Comparison of ENCODE assay signal across 2 cellular contexts in genomic region chr2:196809260-196809659, GRCh38.
TF ChIP-seq lines count a peak whose summit lies in the region.

TSS of gene C2orf66 (minus strand) at chr2:196809355. CDS start at chr2:196809336, 19 bp downstream.

TF ChIP-seq in IMR-90, 13 proteins besides CTCF, POLR2A, EP300 and RAD21 (continued from another document):
- no peak for TF ChIP-seq USF2 (IDR thresholded peaks at IDR 0.05; ENCODE audit: low read depth, low read length)
- no peak for TF ChIP-seq RCOR1 (IDR thresholded peaks at IDR 0.05; ENCODE audit: insufficient replicate concordance, low read length)
- no peak for TF ChIP-seq MAFK (IDR thresholded peaks at IDR 0.05; ENCODE audit: low read depth, low read length)
- TF ChIP-seq NFE2L2 (IDR thresholded peaks at IDR 0.05; ENCODE audit: low read depth, low read length) = no peak
- TF ChIP-seq MAZ (IDR thresholded peaks at IDR 0.05; ENCODE audit: borderline replicate concordance, low read depth, low read length) = no peak
- TF ChIP-seq MXI1 (IDR thresholded peaks at IDR 0.05; ENCODE audit: borderline replicate concordance, low read depth, low read length) = no peak
- no peak for TF ChIP-seq BHLHE40 (IDR thresholded peaks at IDR 0.05; ENCODE audit: low read depth, low read length)
- TF ChIP-seq CEBPB (IDR thresholded peaks at IDR 0.05; ENCODE audit: low read depth, low read length) = no peak
- TF ChIP-seq SMC3 (IDR thresholded peaks at IDR 0.05; ENCODE audit: low read depth, low read length) = no peak
- TF ChIP-seq CHD1 (IDR thresholded peaks at IDR 0.05; ENCODE audit: low read depth, low read length) = no peak

TF ChIP-seq in WTC11, 78 proteins besides CTCF, POLR2A, EP300 and RAD21 (continued from another document):
- TF ChIP-seq, protein P1, sequence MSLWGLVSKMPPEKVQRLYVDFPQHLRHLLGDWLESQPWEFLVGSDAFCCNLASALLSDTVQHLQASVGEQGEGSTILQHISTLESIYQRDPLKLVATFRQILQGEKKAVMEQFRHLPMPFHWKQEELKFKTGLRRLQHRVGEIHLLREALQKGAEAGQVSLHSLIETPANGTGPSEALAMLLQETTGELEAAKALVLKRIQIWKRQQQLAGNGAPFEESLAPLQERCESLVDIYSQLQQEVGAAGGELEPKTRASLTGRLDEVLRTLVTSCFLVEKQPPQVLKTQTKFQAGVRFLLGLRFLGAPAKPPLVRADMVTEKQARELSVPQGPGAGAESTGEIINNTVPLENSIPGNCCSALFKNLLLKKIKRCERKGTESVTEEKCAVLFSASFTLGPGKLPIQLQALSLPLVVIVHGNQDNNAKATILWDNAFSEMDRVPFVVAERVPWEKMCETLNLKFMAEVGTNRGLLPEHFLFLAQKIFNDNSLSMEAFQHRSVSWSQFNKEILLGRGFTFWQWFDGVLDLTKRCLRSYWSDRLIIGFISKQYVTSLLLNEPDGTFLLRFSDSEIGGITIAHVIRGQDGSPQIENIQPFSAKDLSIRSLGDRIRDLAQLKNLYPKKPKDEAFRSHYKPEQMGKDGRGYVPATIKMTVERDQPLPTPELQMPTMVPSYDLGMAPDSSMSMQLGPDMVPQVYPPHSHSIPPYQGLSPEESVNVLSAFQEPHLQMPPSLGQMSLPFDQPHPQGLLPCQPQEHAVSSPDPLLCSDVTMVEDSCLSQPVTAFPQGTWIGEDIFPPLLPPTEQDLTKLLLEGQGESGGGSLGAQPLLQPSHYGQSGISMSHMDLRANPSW (CRISPR knock-in tag; conservative IDR thresholded peaks at IDR 0.05; ENCODE audit: low read depth) = no peak
- TF ChIP-seq EMX1 (CRISPR knock-in tag; IDR thresholded peaks at IDR 0.05) (no peak), PRDM15 (CRISPR knock-in tag; IDR thresholded peaks at IDR 0.05) (no peak), GABPB1 (CRISPR knock-in tag; IDR thresholded peaks at IDR 0.05) (no peak), FOXK1 (CRISPR knock-in tag; IDR thresholded peaks at IDR 0.05) (no peak), ZNF219 (CRISPR knock-in tag; IDR thresholded peaks at IDR 0.05; ENCODE audit: borderline replicate concordance) (no peak), MYBL2 (CRISPR knock-in tag; IDR thresholded peaks at IDR 0.05) (no peak), ETV6 (CRISPR knock-in tag; IDR thresholded peaks at IDR 0.05) (no peak), ATF1 (CRISPR knock-in tag; IDR thresholded peaks at IDR 0.05) (no peak), CBFB (CRISPR knock-in tag; IDR thresholded peaks at IDR 0.05; ENCODE audit: low read depth) (no peak), SP1 (CRISPR knock-in tag; conservative IDR thresholded peaks at IDR 0.05) (no peak), RELA (CRISPR knock-in tag; IDR thresholded peaks at IDR 0.05; ENCODE audit: borderline replicate concordance) (no peak), JAZF1 (CRISPR knock-in tag; IDR thresholded peaks at IDR 0.05) (no peak)
- TF ChIP-seq, protein P2, sequence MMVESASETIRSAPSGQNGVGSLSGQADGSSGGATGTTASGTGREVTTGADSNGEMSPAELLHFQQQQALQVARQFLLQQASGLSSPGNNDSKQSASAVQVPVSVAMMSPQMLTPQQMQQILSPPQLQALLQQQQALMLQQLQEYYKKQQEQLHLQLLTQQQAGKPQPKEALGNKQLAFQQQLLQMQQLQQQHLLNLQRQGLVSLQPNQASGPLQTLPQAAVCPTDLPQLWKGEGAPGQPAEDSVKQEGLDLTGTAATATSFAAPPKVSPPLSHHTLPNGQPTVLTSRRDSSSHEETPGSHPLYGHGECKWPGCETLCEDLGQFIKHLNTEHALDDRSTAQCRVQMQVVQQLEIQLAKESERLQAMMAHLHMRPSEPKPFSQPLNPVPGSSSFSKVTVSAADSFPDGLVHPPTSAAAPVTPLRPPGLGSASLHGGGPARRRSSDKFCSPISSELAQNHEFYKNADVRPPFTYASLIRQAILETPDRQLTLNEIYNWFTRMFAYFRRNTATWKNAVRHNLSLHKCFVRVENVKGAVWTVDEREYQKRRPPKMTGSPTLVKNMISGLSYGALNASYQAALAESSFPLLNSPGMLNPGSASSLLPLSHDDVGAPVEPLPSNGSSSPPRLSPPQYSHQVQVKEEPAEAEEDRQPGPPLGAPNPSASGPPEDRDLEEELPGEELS (CRISPR knock-in tag; IDR thresholded peaks at IDR 0.05) = no peak
- TF ChIP-seq, protein P3, sequence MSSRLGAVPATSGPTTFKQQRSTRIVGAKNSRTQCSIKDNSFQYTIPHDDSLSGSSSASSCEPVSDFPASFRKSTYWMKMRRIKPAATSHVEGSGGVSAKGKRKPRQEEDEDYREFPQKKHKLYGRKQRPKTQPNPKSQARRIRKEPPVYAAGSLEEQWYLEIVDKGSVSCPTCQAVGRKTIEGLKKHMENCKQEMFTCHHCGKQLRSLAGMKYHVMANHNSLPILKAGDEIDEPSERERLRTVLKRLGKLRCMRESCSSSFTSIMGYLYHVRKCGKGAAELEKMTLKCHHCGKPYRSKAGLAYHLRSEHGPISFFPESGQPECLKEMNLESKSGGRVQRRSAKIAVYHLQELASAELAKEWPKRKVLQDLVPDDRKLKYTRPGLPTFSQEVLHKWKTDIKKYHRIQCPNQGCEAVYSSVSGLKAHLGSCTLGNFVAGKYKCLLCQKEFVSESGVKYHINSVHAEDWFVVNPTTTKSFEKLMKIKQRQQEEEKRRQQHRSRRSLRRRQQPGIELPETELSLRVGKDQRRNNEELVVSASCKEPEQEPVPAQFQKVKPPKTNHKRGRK (CRISPR knock-in tag; IDR thresholded peaks at IDR 0.05; ENCODE audit: borderline replicate concordance) = no peak
- TF ChIP-seq, protein P4, sequence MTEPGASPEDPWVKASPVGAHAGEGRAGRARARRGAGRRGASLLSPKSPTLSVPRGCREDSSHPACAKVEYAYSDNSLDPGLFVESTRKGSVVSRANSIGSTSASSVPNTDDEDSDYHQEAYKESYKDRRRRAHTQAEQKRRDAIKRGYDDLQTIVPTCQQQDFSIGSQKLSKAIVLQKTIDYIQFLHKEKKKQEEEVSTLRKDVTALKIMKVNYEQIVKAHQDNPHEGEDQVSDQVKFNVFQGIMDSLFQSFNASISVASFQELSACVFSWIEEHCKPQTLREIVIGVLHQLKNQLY (CRISPR knock-in tag; IDR thresholded peaks at IDR 0.05) = no peak
- TF ChIP-seq, protein P5, sequence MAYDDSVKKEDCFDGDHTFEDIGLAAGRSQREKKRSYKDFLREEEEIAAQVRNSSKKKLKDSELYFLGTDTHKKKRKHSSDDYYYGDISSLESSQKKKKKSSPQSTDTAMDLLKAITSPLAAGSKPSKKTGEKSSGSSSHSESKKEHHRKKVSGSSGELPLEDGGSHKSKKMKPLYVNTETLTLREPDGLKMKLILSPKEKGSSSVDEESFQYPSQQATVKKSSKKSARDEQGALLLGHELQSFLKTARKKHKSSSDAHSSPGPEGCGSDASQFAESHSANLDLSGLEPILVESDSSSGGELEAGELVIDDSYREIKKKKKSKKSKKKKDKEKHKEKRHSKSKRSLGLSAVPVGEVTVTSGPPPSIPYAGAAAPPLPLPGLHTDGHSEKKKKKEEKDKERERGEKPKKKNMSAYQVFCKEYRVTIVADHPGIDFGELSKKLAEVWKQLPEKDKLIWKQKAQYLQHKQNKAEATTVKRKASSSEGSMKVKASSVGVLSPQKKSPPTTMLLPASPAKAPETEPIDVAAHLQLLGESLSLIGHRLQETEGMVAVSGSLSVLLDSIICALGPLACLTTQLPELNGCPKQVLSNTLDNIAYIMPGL (CRISPR knock-in tag; IDR thresholded peaks at IDR 0.05) = no peak
- TF ChIP-seq, protein P6, sequence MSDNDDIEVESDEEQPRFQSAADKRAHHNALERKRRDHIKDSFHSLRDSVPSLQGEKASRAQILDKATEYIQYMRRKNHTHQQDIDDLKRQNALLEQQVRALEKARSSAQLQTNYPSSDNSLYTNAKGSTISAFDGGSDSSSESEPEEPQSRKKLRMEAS (CRISPR knock-in tag; IDR thresholded peaks at IDR 0.05) = no peak
